In genomic region chr16:9075299-9076071, GRCh38 we compare ENCODE assay signal across 1 cellular context.
TF ChIP-seq lines count a peak whose summit lies in the region.

No MANE protein-coding gene starts in this region.

TF ChIP-seq in HCT116, 20 proteins besides CTCF, POLR2A, EP300 and RAD21 (continued from another document):
- no peak for TF ChIP-seq EGR1 (IDR thresholded peaks at IDR 0.05; ENCODE audit: low read depth)
